In genomic region chr11:100203789-100204188, GRCh38 we compare ENCODE assay signal across 20 cellular contexts.
DNase-seq lines count a peak whose midpoint lies in the region; ATAC-seq, FAIRE-seq and TF ChIP-seq lines count a peak whose summit lies in the region.
"Had no signal": no experiment of that assay in that cellular context is flagged by ENCODE, and none has a peak within 500 bp of the region (broad histone marks: within the 10 kb centered on the region; RNA-seq: fewer than 3 reads in every experiment).

No MANE protein-coding gene starts in this region.

- H3K36me3 ChIP-seq in bronchial epithelial cell (ENCODE audit: control insufficient read depth, insufficient read depth, low read length) = no peaks in the 10 kb centered on the region

- FAIRE-seq in bronchial epithelial cell (lab: Jason Lieb, UNC) = no peak
- FAIRE-seq: A549, D721Med, GM12892, GM18507 had no signal

- no peak for ATAC-seq in HG03469 (IDR thresholded peaks at IDR 0.05; ENCODE audit: unreplicated experiment)
- ATAC-seq: A549 had no signal

- DNase-seq in ELF-1 (ENCODE audit: low read depth, low spot score) (peak; percentile 3), NCI-H226 (peak; percentile 7), bronchial epithelial cell (ENCODE audit: low read depth) (peak; percentile 22), fibroblast of the conjunctiva (ENCODE audit: low read depth) (peak; percentile 12), cortex of kidney (lab: John Stamatoyannopoulos, UW) (no peak), caudate nucleus (lab: John Stamatoyannopoulos, UW) (no peak)
- no peak for DNase-seq in activated CD4-positive, CD25-positive, alpha-beta regulatory T cell treated with anti-CD3 and anti-CD28 coated beads, Interleukin-2, amount 50 U/mL, for 72 hours
- DNase-seq: AML-193; Caco-2; CD4-positive, alpha-beta T cell; GDM1; GOT3; H7 had no signal

- H3K4me3 ChIP-seq in bronchial epithelial cell (ENCODE audit: low read depth, low read length) = no peak overlapping the region
- H3K4me3 ChIP-seq: A549 had no signal

- H3K27me3 ChIP-seq in bronchial epithelial cell (ENCODE audit: control insufficient read depth, insufficient read depth, low read length) = no peaks in the 10 kb centered on the region

- H3K27ac ChIP-seq in caudate nucleus (ENCODE audit: low read depth, low read length) = no peak overlapping the region
- H3K27ac ChIP-seq: 22Rv1, A549, C4-2B had no signal

- no peak for TF ChIP-seq CTCF in bronchial epithelial cell (IDR thresholded peaks at IDR 0.05; ENCODE audit: insufficient read depth, low read length, severe bottlenecking)

Comparison
In these comparisons a context has a peak if more than half of its experiments do, and no peak if none do; other contexts are left out.
1. DNase-seq: peak in ELF-1 (single experiment), NCI-H226 (single experiment), bronchial epithelial cell (single experiment) and fibroblast of the conjunctiva (single experiment); none in cortex of kidney (single experiment), caudate nucleus (0 of 61) and activated CD4-positive, CD25-positive, alpha-beta regulatory T cell treated with anti-CD3 and anti-CD28 coated beads, Interleukin-2, amount 50 U/mL, for 72 hours (single experiment).